Comparison of ENCODE assay signal across 8 cellular contexts in the genomic region with DNA sequence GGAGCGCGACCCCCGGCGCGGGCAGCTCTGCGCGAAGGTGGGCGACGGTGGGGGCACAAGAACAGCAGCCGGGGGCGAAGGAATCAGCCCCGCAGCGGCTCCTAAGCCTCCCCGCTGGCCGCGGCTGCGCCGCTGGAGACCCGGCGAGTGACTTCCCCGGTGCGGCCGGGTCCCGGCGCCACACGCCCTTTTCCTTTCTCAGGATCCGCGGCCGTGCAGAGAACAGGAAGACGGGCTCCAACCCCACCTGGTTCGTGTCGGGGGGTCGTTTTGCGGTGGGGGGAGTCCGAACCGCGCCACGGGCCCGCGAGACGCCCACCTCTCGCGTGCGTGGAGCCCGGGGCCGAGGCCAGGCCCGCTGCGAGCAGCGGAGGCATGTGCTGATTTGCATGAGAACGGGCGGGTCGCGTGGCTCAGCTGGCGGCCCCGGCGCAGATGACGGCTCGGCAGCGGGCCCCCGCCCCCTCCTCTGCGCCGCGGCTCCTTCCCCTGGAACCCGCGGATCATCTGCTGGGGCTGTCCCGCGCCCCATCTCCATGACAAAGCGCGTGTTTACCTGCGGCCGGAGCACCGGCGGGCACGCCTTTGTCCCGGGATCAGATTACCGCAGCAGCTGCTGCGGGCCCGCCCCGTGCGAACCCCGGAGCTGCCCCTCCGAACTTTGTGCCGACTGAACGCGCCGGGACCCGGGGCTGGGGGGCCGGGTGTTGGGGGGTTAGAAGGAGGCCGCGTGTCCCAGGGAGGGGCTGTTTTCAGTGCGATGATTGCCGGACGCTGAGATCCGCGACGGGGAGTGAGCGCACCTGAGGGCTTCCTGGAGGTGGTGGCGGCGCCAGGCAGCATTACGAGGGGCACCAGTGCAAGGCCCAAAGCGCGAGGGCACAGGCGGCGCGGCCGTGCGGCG. TPM values are rescaled to one million over a fixed set of nuclear protein-coding genes. Genes with fewer than 3 reads are reported as not detected.
DNase-seq lines count a peak whose midpoint lies in the region; ATAC-seq and FAIRE-seq lines count a peak whose summit lies in the region.

No MANE protein-coding gene starts in this region.

- H3K27ac ChIP-seq in esophagus (ENCODE audit: low read depth in 2 of 2, low read length in 1 of 2), result no peak overlapping the region

- ATAC-seq in GM21423 (IDR thresholded peaks at IDR 0.05; ENCODE audit: unreplicated experiment), result peak; percentile 55
- peak; percentile 58 to 64 for ATAC-seq in natural killer cell treated with Interleukin-12 subunit alpha and Interleukin-12 subunit beta and Interleukin-15 and Interleukin-18, amount 100 ng/mL, for 72 hours
- no peak for ATAC-seq in HG03457 (IDR thresholded peaks at IDR 0.05; ENCODE audit: unreplicated experiment)

- no peaks in the 10 kb centered on the region for H3K36me3 ChIP-seq in esophagus (ENCODE audit: control insufficient read depth in 2 of 2, insufficient read depth in 2 of 2, low read length in 1 of 2)

- H3K9me3 Mint-ChIP-seq in IgD-negative memory B cell, result peaks cover 0 to 2% (median 0%) of the 10 kb centered on the region in 3 donors
- no peaks in the 10 kb centered on the region for H3K9me3 Mint-ChIP-seq in natural killer cell treated with Interleukin-12 subunit alpha and Interleukin-12 subunit beta and Interleukin-15 and Interleukin-18, amount 100 ng/mL, for 72 hours

- peaks cover 65% of the 10 kb centered on the region for H3K27me3 Mint-ChIP-seq in IgD-negative memory B cell
- H3K27me3 Mint-ChIP-seq in natural killer cell treated with Interleukin-12 subunit alpha and Interleukin-12 subunit beta and Interleukin-15 and Interleukin-18, amount 100 ng/mL, for 72 hours, result peaks cover 33 to 52% of the 10 kb centered on the region in 2 donors

- peaks cover 0 to 15% of the 10 kb centered on the region in 2 donors for H3K4me1 ChIP-seq in esophagus (ENCODE audit: control insufficient read depth in 2 of 2, insufficient read depth in 2 of 2, low read length in 1 of 2)

- H3K27ac Mint-ChIP-seq in IgD-negative memory B cell, result peak overlapping the region in 1 of 3 donors; percentile 16
- H3K27ac Mint-ChIP-seq in natural killer cell treated with Interleukin-12 subunit alpha and Interleukin-12 subunit beta and Interleukin-15 and Interleukin-18, amount 100 ng/mL, for 72 hours, result no peak overlapping the region

- no peak for FAIRE-seq in urothelium cell line (lab: Jason Lieb, UNC)

- DNase-seq in DMS53 (lab: John Stamatoyannopoulos, UW) (peak; percentile 95), urothelium cell line (ENCODE audit: low spot score) (no peak)
- peak; percentile 53 to 62 for DNase-seq in activated CD4-positive, alpha-beta T cell treated with anti-CD3 and anti-CD28 coated beads for 4 hours
- DNase-seq in natural killer cell treated with Interleukin-12 subunit alpha and Interleukin-12 subunit beta and Interleukin-15 and Interleukin-18, amount 100 ng/mL, for 72 hours (ENCODE audit: low spot score), result no peak

- peak overlapping the region; percentile 72 to 90 (median 83) for H3K4me3 Mint-ChIP-seq in IgD-negative memory B cell
- peak overlapping the region; percentile 17 for H3K4me3 Mint-ChIP-seq in natural killer cell treated with Interleukin-12 subunit alpha and Interleukin-12 subunit beta and Interleukin-15 and Interleukin-18, amount 100 ng/mL, for 72 hours

- WGBS in esophagus, 2 donors, result 1% methylated on average over 84 to 108 of the region's 108 CpGs

- H3K4me3 ChIP-seq in esophagus (ENCODE audit: low read depth in 1 of 2, low read length in 2 of 2), result peak overlapping the region; percentile 47 to 48

- H3K4me1 Mint-ChIP-seq in IgD-negative memory B cell, result peaks cover 11 to 40% (median 21%) of the 10 kb centered on the region in 3 donors
- peaks cover 16 to 21% of the 10 kb centered on the region in 2 donors for H3K4me1 Mint-ChIP-seq in natural killer cell treated with Interleukin-12 subunit alpha and Interleukin-12 subunit beta and Interleukin-15 and Interleukin-18, amount 100 ng/mL, for 72 hours (ENCODE audit: low read depth in 2 of 2)

- peaks cover 0 to 2% of the 10 kb centered on the region in 2 donors for H3K9me3 ChIP-seq in esophagus (ENCODE audit: control insufficient read depth in 2 of 2, insufficient read depth in 1 of 2, low read depth in 1 of 2, low read length in 1 of 2)

- peaks cover 2% of the 10 kb centered on the region for H3K36me3 Mint-ChIP-seq in IgD-negative memory B cell
- H3K36me3 Mint-ChIP-seq in natural killer cell treated with Interleukin-12 subunit alpha and Interleukin-12 subunit beta and Interleukin-15 and Interleukin-18, amount 100 ng/mL, for 72 hours, result no peaks in the 10 kb centered on the region

- peaks cover 0 to 11% of the 10 kb centered on the region in 2 donors for H3K27me3 ChIP-seq in esophagus (ENCODE audit: control insufficient read depth in 1 of 2, insufficient read depth in 2 of 2, low read length in 2 of 2)

RNA-seq across cellular contexts. Expression of gene DLL1, which starts 4.9 kb away (rescaled TPM):
- polyA plus RNA-seq in IgD-negative memory B cell (0.10 TPM), esophagus (10 to 100 TPM; 12.5 to 15.6 TPM)
- total RNA-seq in natural killer cell treated with Interleukin-12 subunit alpha and Interleukin-12 subunit beta and Interleukin-15 and Interleukin-18, amount 100 ng/mL, for 72 hours, result under 1 TPM; 0.12 to 0.61 TPM

RNA-seq across cellular contexts. Expression of gene FAM120B, which starts 10.8 kb away (rescaled TPM):
- 24.5 TPM for polyA plus RNA-seq in IgD-negative memory B cell
- polyA plus RNA-seq in esophagus, result 1 to 10 TPM; 6.4 to 8.7 TPM
- total RNA-seq in natural killer cell treated with Interleukin-12 subunit alpha and Interleukin-12 subunit beta and Interleukin-15 and Interleukin-18, amount 100 ng/mL, for 72 hours, result 10 to 100 TPM; 19.9 to 28.0 TPM

Comparison
In these comparisons a context has a peak if more than half of its experiments do, and no peak if none do; other contexts are left out.
1. DNase-seq: peak in DMS53 (single experiment) and activated CD4-positive, alpha-beta T cell treated with anti-CD3 and anti-CD28 coated beads for 4 hours (2 of 2); none in natural killer cell treated with Interleukin-12 subunit alpha and Interleukin-12 subunit beta and Interleukin-15 and Interleukin-18, amount 100 ng/mL, for 72 hours (single experiment) and urothelium cell line (single experiment).
2. RNA of gene DLL1, which starts 4.9 kb away (polyA plus RNA-seq): 12.5 to 15.6 TPM in esophagus; 0.10 TPM in IgD-negative memory B cell (single experiment); every median in the first group is over 10 times any median in the second.